In the genomic region with DNA sequence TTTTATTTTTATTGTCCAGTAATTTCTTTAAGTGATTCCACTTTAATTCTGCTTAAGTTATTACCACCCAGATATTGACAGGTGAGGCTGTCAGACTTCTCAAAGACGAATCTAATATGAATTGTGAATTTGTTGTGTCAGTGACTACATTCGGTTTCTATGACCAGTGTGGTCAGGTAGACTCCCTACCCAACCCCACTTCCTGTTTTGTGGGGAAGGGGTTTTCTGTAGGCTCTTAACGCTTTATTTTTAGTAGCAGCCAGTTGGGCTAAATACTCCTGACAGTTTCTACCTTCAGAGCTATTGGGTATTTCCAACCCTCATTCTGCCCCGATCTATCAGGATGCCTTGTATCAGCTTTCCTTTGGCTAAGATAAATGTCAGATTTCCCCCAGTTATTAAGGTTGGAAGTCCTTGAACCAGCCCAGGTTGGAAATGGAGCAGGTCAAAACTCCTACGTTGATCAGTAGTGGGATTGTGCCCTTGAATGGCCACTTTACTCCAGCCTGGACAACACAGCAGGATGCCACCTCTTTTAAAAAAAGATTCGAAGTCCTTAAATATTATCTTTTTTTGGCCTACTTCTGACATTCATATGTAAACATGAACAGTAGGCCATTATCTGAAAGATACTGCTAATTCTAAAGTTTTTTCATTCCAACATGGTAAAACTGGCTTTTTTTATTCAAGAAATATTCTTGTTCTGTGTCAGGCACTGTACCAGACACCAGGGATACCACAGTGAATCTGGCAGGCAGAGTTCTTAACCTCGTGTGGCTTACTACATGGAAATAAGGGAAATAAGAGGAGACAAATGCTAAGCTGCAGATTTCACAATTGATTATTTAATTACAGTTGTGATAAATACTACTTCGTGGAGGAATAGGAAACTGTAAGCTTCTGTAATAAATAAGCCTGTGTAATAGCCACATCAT, we compare ENCODE assay signal across 8 cellular contexts.
DNase-seq lines count a peak whose midpoint lies in the region; ATAC-seq lines count a peak whose summit lies in the region.

No MANE protein-coding gene starts in this region.

- ATAC-seq in GM18858 (IDR thresholded peaks at IDR 0.05; ENCODE audit: unreplicated experiment) (peak; percentile 80), GM21717 (IDR thresholded peaks at IDR 0.05; ENCODE audit: unreplicated experiment) (peak; percentile 73), naive B cell (ENCODE audit: low read depth in 2 of 2) (peak; percentile 97 to 98)

- no peaks in the 10 kb centered on the region for H3K27me3 Mint-ChIP-seq in naive B cell

- no peak overlapping the region for H3K4me3 ChIP-seq in Jurkat, Clone E6-1 (ENCODE audit: low read length)

- DNase-seq in Jurkat, Clone E6-1 (ENCODE audit: low read depth, low spot score) = peak; percentile 53
- DNase-seq in naive B cell = peak; percentile 82
- DNase-seq in NCI-H1694 treated with DMSO at 0.1 percent for 48 hours (lab: John Stamatoyannopoulos, UW) = no peak
- no peak for DNase-seq in ecto neural progenitor cell (ENCODE audit: low spot score)
- no peak for DNase-seq in HUDEP-2 (lab: John Stamatoyannopoulos, UW; ENCODE audit: unreplicated experiment in 76 of 76)
- no peak for DNase-seq in cardiac septum (ENCODE audit: low spot score)

- H3K27ac Mint-ChIP-seq in naive B cell = peak overlapping the region; percentile 83 to 96 (median 93)

- peaks cover 43 to 56% (median 53%) of the 10 kb centered on the region in 3 donors for H3K4me1 Mint-ChIP-seq in naive B cell

- H3K4me3 Mint-ChIP-seq in naive B cell = peak overlapping the region; percentile 57 to 80 (median 75)

- intact Hi-C loops in cardiac septum (cut with DNase I) = no loop called here

- peaks cover 17 to 21% of the 10 kb centered on the region in 2 donors for H3K36me3 Mint-ChIP-seq in naive B cell

- no peaks in the 10 kb centered on the region for H3K9me3 Mint-ChIP-seq in naive B cell

Comparison
In these comparisons a context has a peak if more than half of its experiments do, and no peak if none do; other contexts are left out.
1. DNase-seq: peak in Jurkat, Clone E6-1 (single experiment) and naive B cell (single experiment); none in NCI-H1694 treated with DMSO at 0.1 percent for 48 hours (single experiment), ecto neural progenitor cell (single experiment), HUDEP-2 (0 of 76) and cardiac septum (single experiment).
2. Peak in every context shown above with its lines, with median percentiles within 50 percentile points of each other: ATAC-seq.